In genomic region chr3:123559040-123559861, GRCh38 we compare ENCODE assay signal across 9 cellular contexts. TPM values are rescaled to one million over a fixed set of nuclear protein-coding genes. Genes with fewer than 3 reads are reported as not detected.
DNase-seq lines count a peak whose midpoint lies in the region; ATAC-seq and TF ChIP-seq lines count a peak whose summit lies in the region.
"Had no signal": no experiment of that assay in that cellular context is flagged by ENCODE, and none has a peak within 500 bp of the region (broad histone marks: within the 10 kb centered on the region; RNA-seq: fewer than 3 reads in every experiment).

No MANE protein-coding gene starts in this region.

- H3K27ac ChIP-seq in heart right ventricle = no peak overlapping the region

- WGBS in heart right ventricle, 2 donors = 38 to 40% methylated on average over 12 of the region's 12 CpGs

- H3K9me3 Mint-ChIP-seq in activated T-helper 17 cell treated with anti-CD3 and anti-CD28 coated beads, Interleukin-2, amount 50 U/mL, for 72 hours = no peaks in the 10 kb centered on the region
- H3K9me3 Mint-ChIP-seq in stimulated activated naive CD8-positive, alpha-beta T cell treated with anti-CD3 and anti-CD28 coated beads, Interleukin-15, amount 100 ng/mL, for 72 hours = peaks cover 0 to 5% of the 10 kb centered on the region in 2 donors

- H3K27ac Mint-ChIP-seq in activated T-helper 17 cell treated with anti-CD3 and anti-CD28 coated beads, Interleukin-2, amount 50 U/mL, for 72 hours = peak overlapping the region; percentile 17
- H3K27ac Mint-ChIP-seq in stimulated activated naive CD8-positive, alpha-beta T cell treated with anti-CD3 and anti-CD28 coated beads, Interleukin-15, amount 100 ng/mL, for 72 hours = no peak overlapping the region
- H3K27ac Mint-ChIP-seq: stimulated activated naive CD8-positive, alpha-beta T cell treated with anti-CD3 and anti-CD28 coated beads, Interleukin-15, Interleukin-2, amounts not matched to agents 100 ng/mL and 50 ng/mL, for 24 hours had no signal

- peaks cover 0 to 18% (median 0%) of the 10 kb centered on the region in 9 donors for H3K36me3 ChIP-seq in heart right ventricle

- H3K36me3 Mint-ChIP-seq in activated T-helper 17 cell treated with anti-CD3 and anti-CD28 coated beads, Interleukin-2, amount 50 U/mL, for 72 hours (ENCODE audit: low read depth) = peaks cover 45% of the 10 kb centered on the region

- H3K9me3 ChIP-seq in heart right ventricle = peaks cover 0 to 19% (median 8%) of the 10 kb centered on the region in 11 donors

- DNase-seq in ACHN = peak; percentile 46
- DNase-seq in NCI-H2107 (lab: John Stamatoyannopoulos, UW) = peak; percentile 31
- DNase-seq in heart right ventricle = no peak
- DNase-seq in sciatic nerve (ENCODE audit: low spot score) = no peak
- no peak for DNase-seq in HK-2 (ENCODE audit: unreplicated experiment)
- DNase-seq in stimulated activated naive CD8-positive, alpha-beta T cell treated with anti-CD3 and anti-CD28 coated beads, Interleukin-15, amount 100 ng/mL, for 72 hours = no peak

- H3K4me1 ChIP-seq in heart right ventricle = peaks cover 0 to 3% (median 0%) of the 10 kb centered on the region in 9 donors

- H3K4me3 ChIP-seq in heart right ventricle = no peak overlapping the region

- H3K27me3 ChIP-seq in heart right ventricle = no peaks in the 10 kb centered on the region

- no peaks in the 10 kb centered on the region for H3K27me3 Mint-ChIP-seq in activated T-helper 17 cell treated with anti-CD3 and anti-CD28 coated beads, Interleukin-2, amount 50 U/mL, for 72 hours
- no peaks in the 10 kb centered on the region for H3K27me3 Mint-ChIP-seq in stimulated activated naive CD8-positive, alpha-beta T cell treated with anti-CD3 and anti-CD28 coated beads, Interleukin-15, amount 100 ng/mL, for 72 hours
- H3K27me3 Mint-ChIP-seq: stimulated activated naive CD8-positive, alpha-beta T cell treated with anti-CD3 and anti-CD28 coated beads, Interleukin-15, Interleukin-2, amounts not matched to agents 100 ng/mL and 50 ng/mL, for 24 hours had no signal

- H3K4me1 Mint-ChIP-seq in activated T-helper 17 cell treated with anti-CD3 and anti-CD28 coated beads, Interleukin-2, amount 50 U/mL, for 72 hours = peaks cover 14% of the 10 kb centered on the region
- peaks cover 13% of the 10 kb centered on the region for H3K4me1 Mint-ChIP-seq in stimulated activated naive CD8-positive, alpha-beta T cell treated with anti-CD3 and anti-CD28 coated beads, Interleukin-15, amount 100 ng/mL, for 72 hours

- intact Hi-C loops in heart right ventricle (cut with DNase I) (loop anchor here in 9 of 10 donors (2.0 to 10.0 kb wide), 5 partner anchors 64 to 617 kb away; partner anchors contain the start of gene ADCY5 (in 1 of the 9)), sciatic nerve (cut with DNase I) (loop anchor here (5.0 kb wide), 1 partner anchor 227 kb away; no protein-coding TSS in a partner anchor)

- H3K4me3 Mint-ChIP-seq in activated T-helper 17 cell treated with anti-CD3 and anti-CD28 coated beads, Interleukin-2, amount 50 U/mL, for 72 hours = no peak overlapping the region
- H3K4me3 Mint-ChIP-seq in stimulated activated naive CD8-positive, alpha-beta T cell treated with anti-CD3 and anti-CD28 coated beads, Interleukin-15, amount 100 ng/mL, for 72 hours = no peak overlapping the region
- H3K4me3 Mint-ChIP-seq: stimulated activated naive CD8-positive, alpha-beta T cell treated with anti-CD3 and anti-CD28 coated beads, Interleukin-15, Interleukin-2, amounts not matched to agents 100 ng/mL and 50 ng/mL, for 24 hours had no signal

- peak; percentile 65 for TF ChIP-seq CTCF in GM12873 (IDR thresholded peaks at IDR 0.05; ENCODE audit: insufficient read depth, low read depth, low read length, missing control alignments)
- TF ChIP-seq CTCF in heart right ventricle (IDR thresholded peaks at IDR 0.05) = peak; percentile 75 to 93 (median 85)

- ATAC-seq in activated T-helper 17 cell treated with anti-CD3 and anti-CD28 coated beads, Interleukin-2, amount 50 U/mL, for 72 hours (replicated peaks) = peak; percentile 22
- peak in 2 of 8 donors; percentile 48 to 56 for ATAC-seq in heart right ventricle
- ATAC-seq in sciatic nerve = peak; percentile 42
- no peak for ATAC-seq in stimulated activated naive CD8-positive, alpha-beta T cell treated with anti-CD3 and anti-CD28 coated beads, Interleukin-15, amount 100 ng/mL, for 72 hours

- in situ Hi-C loops in ACHN (cut with HindIII; ENCODE audit: low pct_ligation_motif_present, low pct_unique_long_range_greater_than_20kb, low sequenced_read_pairs) = no loop called here

RNA-seq across cellular contexts. Expression of gene HACD2, which starts 25.6 kb away (rescaled TPM):
- 10 to 100 TPM; 22.4 to 31.3 TPM for total RNA-seq in activated T-helper 17 cell treated with anti-CD3 and anti-CD28 coated beads, Interleukin-2, amount 50 U/mL, for 72 hours
- total RNA-seq in heart right ventricle (10 to 100 TPM in 7 of 10 donors, 1 to 10 TPM in 3; 6.8 to 14.1 (median 11.0) TPM), sciatic nerve (27.9 TPM)
- polyA plus RNA-seq in heart right ventricle = 1 to 10 TPM; 7.9 to 8.1 TPM

Comparison
In these comparisons a context has a peak if more than half of its experiments do, and no peak if none do; other contexts are left out.
1. DNase-seq: peak in ACHN (single experiment) and NCI-H2107 (single experiment); none in heart right ventricle (0 of 2), sciatic nerve (single experiment), HK-2 (single experiment) and stimulated activated naive CD8-positive, alpha-beta T cell treated with anti-CD3 and anti-CD28 coated beads, Interleukin-15, amount 100 ng/mL, for 72 hours (0 of 2).